Comparison of ENCODE assay signal across 2 cellular contexts in genomic region chr20:63718996-63719395, GRCh38.
TF ChIP-seq lines count a peak whose summit lies in the region.

No MANE protein-coding gene starts in this region.

TF ChIP-seq in HEK293, 187 proteins besides CTCF, POLR2A, EP300 and RAD21:
- TF ChIP-seq ZNF558 (tag by site-specific recombination; IDR thresholded peaks at IDR 0.05) = peak; percentile 100
- no peak for TF ChIP-seq ZNF184 (tag by site-specific recombination; IDR thresholded peaks at IDR 0.05)

TF ChIP-seq in GM12878, 131 proteins besides CTCF, POLR2A, EP300 and RAD21:
- no peak for TF ChIP-seq GABPA (IDR thresholded peaks at IDR 0.05; ENCODE audit: low read depth)
- 0 out of 2 replicates have a peak, but pooled peaks have one; percentile 60 for TF ChIP-seq CBX5 (IDR thresholded peaks at IDR 0.05; ENCODE audit: low read depth)
